In the genomic region with DNA sequence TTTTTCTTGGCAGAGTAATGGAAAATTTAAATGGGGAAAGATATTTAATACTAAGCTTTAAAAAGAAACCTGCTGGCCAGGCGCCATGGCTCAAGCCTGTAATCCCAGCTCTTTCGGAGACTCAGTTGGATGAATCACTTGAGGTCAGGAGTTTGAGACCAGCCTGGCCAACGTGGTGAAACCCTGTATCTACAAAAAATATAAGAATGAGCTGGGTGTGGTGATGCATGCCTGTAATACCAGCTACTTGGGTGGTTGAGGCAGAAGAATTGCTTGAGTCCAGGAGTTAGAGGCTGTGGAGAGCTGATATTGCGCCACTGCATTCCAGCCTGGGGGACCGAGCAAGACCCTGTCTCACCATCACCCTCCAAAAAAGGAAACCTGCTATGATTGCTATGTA, we compare ENCODE assay signal across 1 cellular context.
TF ChIP-seq lines count a peak whose summit lies in the region.

No MANE protein-coding gene starts in this region.

TF ChIP-seq in SK-N-SH, 30 proteins besides CTCF, POLR2A, EP300 and RAD21 (continued from another document):
- TF ChIP-seq, protein P1, sequence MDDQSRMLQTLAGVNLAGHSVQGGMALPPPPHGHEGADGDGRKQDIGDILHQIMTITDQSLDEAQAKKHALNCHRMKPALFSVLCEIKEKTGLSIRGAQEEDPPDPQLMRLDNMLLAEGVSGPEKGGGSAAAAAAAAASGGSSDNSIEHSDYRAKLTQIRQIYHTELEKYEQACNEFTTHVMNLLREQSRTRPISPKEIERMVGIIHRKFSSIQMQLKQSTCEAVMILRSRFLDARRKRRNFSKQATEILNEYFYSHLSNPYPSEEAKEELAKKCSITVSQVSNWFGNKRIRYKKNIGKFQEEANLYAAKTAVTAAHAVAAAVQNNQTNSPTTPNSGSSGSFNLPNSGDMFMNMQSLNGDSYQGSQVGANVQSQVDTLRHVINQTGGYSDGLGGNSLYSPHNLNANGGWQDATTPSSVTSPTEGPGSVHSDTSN (IDR thresholded peaks at IDR 0.05), result no peak
